In genomic region chr16:47854737-47855136, GRCh38 we compare ENCODE assay signal across 24 cellular contexts.
"Had no signal": no experiment of that assay in that cellular context is flagged by ENCODE, and none has a peak within 500 bp of the region (broad histone marks: within the 10 kb centered on the region; RNA-seq: fewer than 3 reads in every experiment).

No MANE protein-coding gene starts in this region.

- H3K9me3 ChIP-seq: gastrocnemius medialis, neutrophil, prostate gland, right atrium auricular region, sigmoid colon, stomach, thyroid gland had no signal

- H3K4me3 ChIP-seq: gastrocnemius medialis, prostate gland, right atrium auricular region, sigmoid colon, stomach, thyroid gland had no signal

- DNase-seq: cortex of kidney; effector CD4-positive, alpha-beta T cell; foreskin fibroblast; gastrocnemius medialis; head of caudate nucleus; kidney; mesendoderm; midbrain; naive thymus-derived CD4-positive, alpha-beta T cell; sigmoid colon; stimulated activated CD4-positive, alpha-beta T cell treated with anti-CD3 and anti-CD28 coated beads, Interleukin-2, amount 100 ng/mL, for 24 hours; stimulated activated CD4-positive, alpha-beta T cell treated with anti-CD3 and anti-CD28 coated beads, Interleukin-4, amount 100 ng/mL, for 24 hours; stimulated activated naive CD4-positive, alpha-beta T cell treated with Interleukin-2 at 50 U/mL for 16 hours; stomach; thyroid gland had no signal

- H3K4me1 ChIP-seq: gastrocnemius medialis, prostate gland, right atrium auricular region, sigmoid colon, stomach had no signal

- H3K27ac Mint-ChIP-seq: naive thymus-derived CD4-positive, alpha-beta T cell; nephron; stimulated activated effector memory CD8-positive, alpha-beta T cell treated with anti-CD3 and anti-CD28 coated beads, Interleukin-12 subunit alpha, Interleukin-12 subunit beta, amount 100 ng/mL, for 72 hours; type B pancreatic cell had no signal

- H3K27me3 ChIP-seq: gastrocnemius medialis, neutrophil, right atrium auricular region, sigmoid colon, stomach, thyroid gland had no signal

- H3K4me3 Mint-ChIP-seq: naive thymus-derived CD4-positive, alpha-beta T cell; nephron; stimulated activated effector memory CD8-positive, alpha-beta T cell treated with anti-CD3 and anti-CD28 coated beads, Interleukin-12 subunit alpha, Interleukin-12 subunit beta, amount 100 ng/mL, for 72 hours; type B pancreatic cell had no signal

- H3K9me3 Mint-ChIP-seq: nephron had no signal

- ATAC-seq: esophagus mucosa; gastrocnemius medialis; left lobe of liver; naive thymus-derived CD4-positive, alpha-beta T cell; stimulated activated effector memory CD8-positive, alpha-beta T cell treated with anti-CD3 and anti-CD28 coated beads, Interleukin-12 subunit alpha, Interleukin-12 subunit beta, amount 100 ng/mL, for 72 hours had no signal

- H3K36me3 Mint-ChIP-seq: stimulated activated effector memory CD8-positive, alpha-beta T cell treated with anti-CD3 and anti-CD28 coated beads, Interleukin-12 subunit alpha, Interleukin-12 subunit beta, amount 100 ng/mL, for 72 hours; type B pancreatic cell had no signal

- H3K27ac ChIP-seq: epithelial cell of prostate, gastrocnemius medialis, neutrophil, prostate gland, right atrium auricular region, sigmoid colon, stomach, thyroid gland had no signal

- H3K27me3 Mint-ChIP-seq: type B pancreatic cell had no signal

- H3K36me3 ChIP-seq: gastrocnemius medialis, neutrophil, prostate gland, right atrium auricular region, sigmoid colon, stomach, thyroid gland had no signal

- H3K4me1 Mint-ChIP-seq: naive thymus-derived CD4-positive, alpha-beta T cell; nephron had no signal
